In genomic region chr15:77953926-77954325, GRCh38 we compare ENCODE assay signal across 7 cellular contexts.
DNase-seq lines count a peak whose midpoint lies in the region; ATAC-seq and TF ChIP-seq lines count a peak whose summit lies in the region.
"Not testable (repeated sequence)": the region's sequence is repeated elsewhere in the genome, so short reads cannot be mapped to it uniquely, and the experiment has no call there.

No MANE protein-coding gene starts in this region.

- intact Hi-C loops in activated CD4-positive, alpha-beta T cell treated with anti-CD3 and anti-CD28 coated beads for 36 hours (cut with DNase I, micrococcal nuclease) = loop anchor here in 1 of 2 experiments (10.0 kb wide), 1 partner anchor 81 kb away; no protein-coding TSS in a partner anchor

- H3K4me1 Mint-ChIP-seq in activated CD4-positive, alpha-beta T cell treated with anti-CD3 and anti-CD28 coated beads for 36 hours = peaks cover 10% of the 10 kb centered on the region

- not testable (repeated sequence) for H3K9me3 Mint-ChIP-seq in activated CD4-positive, alpha-beta T cell treated with anti-CD3 and anti-CD28 coated beads for 36 hours (ENCODE audit: low read depth)

- H3K4me3 Mint-ChIP-seq in activated CD4-positive, alpha-beta T cell treated with anti-CD3 and anti-CD28 coated beads for 36 hours = not testable (repeated sequence)

- H3K27ac Mint-ChIP-seq in activated CD4-positive, alpha-beta T cell treated with anti-CD3 and anti-CD28 coated beads for 36 hours = peak overlapping the region; percentile 51

- H3K4me3 ChIP-seq in epithelial cell of esophagus (ENCODE audit: low read length) = not testable (repeated sequence)

- DNase-seq in EH (ENCODE audit: low read depth) (peak; percentile 76), NOMO-1 treated with dmso at 0.1 percent for 144 hours (lab: John Stamatoyannopoulos, UW; ENCODE audit: unreplicated experiment) (peak; percentile 11), epithelial cell of esophagus (ENCODE audit: low read depth) (peak; percentile 20)
- DNase-seq in activated CD4-positive, alpha-beta T cell treated with anti-CD3 and anti-CD28 coated beads for 36 hours = peak; percentile 62
- peak; percentile 53 for DNase-seq in activated naive CD4-positive, alpha-beta T cell treated with Interleukin-2 at 50 U/mL for 16 hours
- peak; percentile 9 to 34 (median 19) for DNase-seq in stimulated activated CD4-positive, alpha-beta T cell treated with anti-CD3 and anti-CD28 coated beads, Interleukin-12 subunit alpha, Interleukin-12 subunit beta, amount 100 ng/mL, for 48 hours (ENCODE audit: low read depth in 2 of 3, low spot score in 1 of 3)

- ATAC-seq in HG02759 (IDR thresholded peaks at IDR 0.05; ENCODE audit: unreplicated experiment) = peak; percentile 64
- peak; percentile 82 for ATAC-seq in activated CD4-positive, alpha-beta T cell treated with anti-CD3 and anti-CD28 coated beads for 36 hours

- H3K36me3 Mint-ChIP-seq in activated CD4-positive, alpha-beta T cell treated with anti-CD3 and anti-CD28 coated beads for 36 hours (ENCODE audit: low read depth) = not testable (repeated sequence)

- not testable (repeated sequence) for H3K27me3 Mint-ChIP-seq in activated CD4-positive, alpha-beta T cell treated with anti-CD3 and anti-CD28 coated beads for 36 hours

- TF ChIP-seq CTCF in epithelial cell of esophagus (IDR thresholded peaks at IDR 0.05; ENCODE audit: insufficient read depth, low read depth, low read length, missing control alignments) = not testable (repeated sequence)

- CTCF ChIA-PET in activated CD4-positive, alpha-beta T cell treated with anti-CD3 and anti-CD28 coated beads for 36 hours (lab: Charles Lee) = interaction anchor here (0.7 to 1.9 kb wide), 5 partner anchors 12 to 169 kb away, joined by 3 to 5 read pairs (median 3); no protein-coding TSS in a partner anchor

- POLR2A ChIA-PET in activated CD4-positive, alpha-beta T cell treated with anti-CD3 and anti-CD28 coated beads for 36 hours (lab: Charles Lee) = not testable (repeated sequence)

Comparison
In these comparisons a context has a peak if more than half of its experiments do, and no peak if none do; other contexts are left out.
1. DNase-seq: peak in every context shown above with its lines; median percentile 76 in EH; 62 in activated CD4-positive, alpha-beta T cell treated with anti-CD3 and anti-CD28 coated beads for 36 hours; 53 in activated naive CD4-positive, alpha-beta T cell treated with Interleukin-2 at 50 U/mL for 16 hours; 20 in epithelial cell of esophagus; 19 in stimulated activated CD4-positive, alpha-beta T cell treated with anti-CD3 and anti-CD28 coated beads, Interleukin-12 subunit alpha, Interleukin-12 subunit beta, amount 100 ng/mL, for 48 hours; 11 in NOMO-1 treated with dmso at 0.1 percent for 144 hours.